ENCODE assay signal across 1 cellular context in the genomic region with DNA sequence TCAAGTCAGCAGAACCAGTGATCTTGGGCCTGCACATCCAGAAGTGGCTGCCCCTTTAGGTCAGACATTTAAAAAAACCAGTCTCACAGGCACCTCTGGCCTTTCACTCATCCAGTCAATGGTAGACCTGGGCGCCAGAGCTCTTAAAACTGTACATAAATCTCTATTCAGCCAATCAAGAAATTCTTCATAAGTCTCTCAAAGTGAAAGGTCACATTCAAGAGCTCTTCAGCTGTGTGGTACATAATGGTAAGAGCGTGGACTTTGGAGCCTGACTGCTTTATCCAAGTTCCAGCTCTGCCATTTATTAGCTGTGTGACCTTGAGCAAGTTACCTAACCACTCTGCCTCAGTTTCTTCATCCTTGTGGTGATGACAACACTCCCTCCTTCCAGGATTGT.
TF ChIP-seq lines count a peak whose summit lies in the region.

No MANE protein-coding gene starts in this region.

TF ChIP-seq in WTC11, 78 proteins besides CTCF, POLR2A, EP300 and RAD21 (continued from another document):
- TF ChIP-seq, protein P1, sequence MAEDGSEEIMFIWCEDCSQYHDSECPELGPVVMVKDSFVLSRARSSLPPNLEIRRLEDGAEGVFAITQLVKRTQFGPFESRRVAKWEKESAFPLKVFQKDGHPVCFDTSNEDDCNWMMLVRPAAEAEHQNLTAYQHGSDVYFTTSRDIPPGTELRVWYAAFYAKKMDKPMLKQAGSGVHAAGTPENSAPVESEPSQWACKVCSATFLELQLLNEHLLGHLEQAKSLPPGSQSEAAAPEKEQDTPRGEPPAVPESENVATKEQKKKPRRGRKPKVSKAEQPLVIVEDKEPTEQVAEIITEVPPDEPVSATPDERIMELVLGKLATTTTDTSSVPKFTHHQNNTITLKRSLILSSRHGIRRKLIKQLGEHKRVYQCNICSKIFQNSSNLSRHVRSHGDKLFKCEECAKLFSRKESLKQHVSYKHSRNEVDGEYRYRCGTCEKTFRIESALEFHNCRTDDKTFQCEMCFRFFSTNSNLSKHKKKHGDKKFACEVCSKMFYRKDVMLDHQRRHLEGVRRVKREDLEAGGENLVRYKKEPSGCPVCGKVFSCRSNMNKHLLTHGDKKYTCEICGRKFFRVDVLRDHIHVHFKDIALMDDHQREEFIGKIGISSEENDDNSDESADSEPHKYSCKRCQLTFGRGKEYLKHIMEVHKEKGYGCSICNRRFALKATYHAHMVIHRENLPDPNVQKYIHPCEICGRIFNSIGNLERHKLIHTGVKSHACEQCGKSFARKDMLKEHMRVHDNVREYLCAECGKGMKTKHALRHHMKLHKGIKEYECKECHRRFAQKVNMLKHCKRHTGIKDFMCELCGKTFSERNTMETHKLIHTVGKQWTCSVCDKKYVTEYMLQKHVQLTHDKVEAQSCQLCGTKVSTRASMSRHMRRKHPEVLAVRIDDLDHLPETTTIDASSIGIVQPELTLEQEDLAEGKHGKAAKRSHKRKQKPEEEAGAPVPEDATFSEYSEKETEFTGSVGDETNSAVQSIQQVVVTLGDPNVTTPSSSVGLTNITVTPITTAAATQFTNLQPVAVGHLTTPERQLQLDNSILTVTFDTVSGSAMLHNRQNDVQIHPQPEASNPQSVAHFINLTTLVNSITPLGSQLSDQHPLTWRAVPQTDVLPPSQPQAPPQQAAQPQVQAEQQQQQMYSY (CRISPR knock-in tag; IDR thresholded peaks at IDR 0.05): no peak
- TF ChIP-seq ETV6 (CRISPR knock-in tag; IDR thresholded peaks at IDR 0.05) (no peak), JUN (CRISPR knock-in tag; IDR thresholded peaks at IDR 0.05) (no peak), ZNF416 (CRISPR knock-in tag; IDR thresholded peaks at IDR 0.05) (no peak), IRF2 (CRISPR knock-in tag; IDR thresholded peaks at IDR 0.05; ENCODE audit: borderline replicate concordance, low read depth) (no peak), E2F4 (CRISPR knock-in tag; IDR thresholded peaks at IDR 0.05; ENCODE audit: borderline replicate concordance, low read depth) (no peak), MXD4 (CRISPR knock-in tag; IDR thresholded peaks at IDR 0.05; ENCODE audit: borderline replicate concordance) (no peak), MYBL2 (CRISPR knock-in tag; IDR thresholded peaks at IDR 0.05) (no peak)
- TF ChIP-seq, protein P2, sequence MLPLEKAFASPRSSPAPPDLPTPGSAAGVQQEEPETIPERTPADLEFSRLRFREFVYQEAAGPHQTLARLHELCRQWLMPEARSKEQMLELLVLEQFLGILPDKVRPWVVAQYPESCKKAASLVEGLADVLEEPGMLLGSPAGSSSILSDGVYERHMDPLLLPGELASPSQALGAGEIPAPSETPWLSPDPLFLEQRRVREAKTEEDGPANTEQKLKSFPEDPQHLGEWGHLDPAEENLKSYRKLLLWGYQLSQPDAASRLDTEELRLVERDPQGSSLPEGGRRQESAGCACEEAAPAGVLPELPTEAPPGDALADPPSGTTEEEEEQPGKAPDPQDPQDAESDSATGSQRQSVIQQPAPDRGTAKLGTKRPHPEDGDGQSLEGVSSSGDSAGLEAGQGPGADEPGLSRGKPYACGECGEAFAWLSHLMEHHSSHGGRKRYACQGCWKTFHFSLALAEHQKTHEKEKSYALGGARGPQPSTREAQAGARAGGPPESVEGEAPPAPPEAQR (CRISPR knock-in tag; IDR thresholded peaks at IDR 0.05): no peak
- TF ChIP-seq, protein P3, sequence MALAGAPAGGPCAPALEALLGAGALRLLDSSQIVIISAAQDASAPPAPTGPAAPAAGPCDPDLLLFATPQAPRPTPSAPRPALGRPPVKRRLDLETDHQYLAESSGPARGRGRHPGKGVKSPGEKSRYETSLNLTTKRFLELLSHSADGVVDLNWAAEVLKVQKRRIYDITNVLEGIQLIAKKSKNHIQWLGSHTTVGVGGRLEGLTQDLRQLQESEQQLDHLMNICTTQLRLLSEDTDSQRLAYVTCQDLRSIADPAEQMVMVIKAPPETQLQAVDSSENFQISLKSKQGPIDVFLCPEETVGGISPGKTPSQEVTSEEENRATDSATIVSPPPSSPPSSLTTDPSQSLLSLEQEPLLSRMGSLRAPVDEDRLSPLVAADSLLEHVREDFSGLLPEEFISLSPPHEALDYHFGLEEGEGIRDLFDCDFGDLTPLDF (CRISPR knock-in tag; IDR thresholded peaks at IDR 0.05): no peak
- TF ChIP-seq, protein P4, sequence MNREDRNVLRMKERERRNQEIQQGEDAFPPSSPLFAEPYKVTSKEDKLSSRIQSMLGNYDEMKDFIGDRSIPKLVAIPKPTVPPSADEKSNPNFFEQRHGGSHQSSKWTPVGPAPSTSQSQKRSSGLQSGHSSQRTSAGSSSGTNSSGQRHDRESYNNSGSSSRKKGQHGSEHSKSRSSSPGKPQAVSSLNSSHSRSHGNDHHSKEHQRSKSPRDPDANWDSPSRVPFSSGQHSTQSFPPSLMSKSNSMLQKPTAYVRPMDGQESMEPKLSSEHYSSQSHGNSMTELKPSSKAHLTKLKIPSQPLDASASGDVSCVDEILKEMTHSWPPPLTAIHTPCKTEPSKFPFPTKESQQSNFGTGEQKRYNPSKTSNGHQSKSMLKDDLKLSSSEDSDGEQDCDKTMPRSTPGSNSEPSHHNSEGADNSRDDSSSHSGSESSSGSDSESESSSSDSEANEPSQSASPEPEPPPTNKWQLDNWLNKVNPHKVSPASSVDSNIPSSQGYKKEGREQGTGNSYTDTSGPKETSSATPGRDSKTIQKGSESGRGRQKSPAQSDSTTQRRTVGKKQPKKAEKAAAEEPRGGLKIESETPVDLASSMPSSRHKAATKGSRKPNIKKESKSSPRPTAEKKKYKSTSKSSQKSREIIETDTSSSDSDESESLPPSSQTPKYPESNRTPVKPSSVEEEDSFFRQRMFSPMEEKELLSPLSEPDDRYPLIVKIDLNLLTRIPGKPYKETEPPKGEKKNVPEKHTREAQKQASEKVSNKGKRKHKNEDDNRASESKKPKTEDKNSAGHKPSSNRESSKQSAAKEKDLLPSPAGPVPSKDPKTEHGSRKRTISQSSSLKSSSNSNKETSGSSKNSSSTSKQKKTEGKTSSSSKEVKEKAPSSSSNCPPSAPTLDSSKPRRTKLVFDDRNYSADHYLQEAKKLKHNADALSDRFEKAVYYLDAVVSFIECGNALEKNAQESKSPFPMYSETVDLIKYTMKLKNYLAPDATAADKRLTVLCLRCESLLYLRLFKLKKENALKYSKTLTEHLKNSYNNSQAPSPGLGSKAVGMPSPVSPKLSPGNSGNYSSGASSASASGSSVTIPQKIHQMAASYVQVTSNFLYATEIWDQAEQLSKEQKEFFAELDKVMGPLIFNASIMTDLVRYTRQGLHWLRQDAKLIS (CRISPR knock-in tag; IDR thresholded peaks at IDR 0.05; ENCODE audit: borderline replicate concordance): no peak
